ENCODE assay signal across 21 cellular contexts in genomic region chr2:6782523-6783061, GRCh38.
"Had no signal": no experiment of that assay in that cellular context is flagged by ENCODE, and none has a peak within 500 bp of the region (broad histone marks: within the 10 kb centered on the region; RNA-seq: fewer than 3 reads in every experiment).

No MANE protein-coding gene starts in this region.

- H3K27ac ChIP-seq: ascending aorta, brain microvascular endothelial cell, heart right ventricle, neutrophil, ovary, prostate gland, right atrium auricular region, spleen, thoracic aorta, WERI-Rb-1 had no signal

- H3K27me3 ChIP-seq: ascending aorta, brain microvascular endothelial cell, ovary, right atrium auricular region, spleen had no signal

- H3K36me3 ChIP-seq: ascending aorta, brain microvascular endothelial cell, heart right ventricle, neutrophil, ovary, prostate gland, right atrium auricular region, spleen, thoracic aorta, WERI-Rb-1 had no signal

- H3K4me1 ChIP-seq: ascending aorta, prostate gland had no signal

- H3K9me3 ChIP-seq: ascending aorta, heart right ventricle, neutrophil, ovary, prostate gland, right atrium auricular region, spleen, thoracic aorta had no signal

- H3K4me3 ChIP-seq: ascending aorta, heart right ventricle, ovary, prostate gland, right atrium auricular region, spleen, thoracic aorta had no signal

- DNase-seq: activated CD4-positive, alpha-beta T cell treated with anti-CD3 and anti-CD28 coated beads for 1 hour; activated CD8-positive, alpha-beta memory T cell treated with anti-CD3 and anti-CD28 coated beads, Interleukin-2, amount 50 U/mL, for 4 hours; activated T-cell treated with anti-CD3 and anti-CD28 coated beads, Interleukin-2, amount 50 U/mL, for 24 hours; brain microvascular endothelial cell; caudate nucleus; effector CD4-positive, alpha-beta T cell; heart right ventricle; midbrain; natural killer cell; ovary; spleen; stimulated activated CD4-positive, alpha-beta T cell treated with anti-CD3 and anti-CD28 coated beads, Interleukin-4, amount 100 ng/mL, for 1 hour; stimulated activated naive CD4-positive, alpha-beta T cell; WERI-Rb-1 had no signal

- ATAC-seq: activated naive CD4-positive, alpha-beta T cell treated with anti-CD3 and anti-CD28 coated beads, Interleukin-2, amount 50 U/mL, for 72 hours; activated T-helper 17 cell treated with anti-CD3 and anti-CD28 coated beads, Interleukin-2, amount 50 U/mL, for 72 hours; heart right ventricle; natural killer cell had no signal
